20 cellular contexts compared by ENCODE assay signal in the genomic region with DNA sequence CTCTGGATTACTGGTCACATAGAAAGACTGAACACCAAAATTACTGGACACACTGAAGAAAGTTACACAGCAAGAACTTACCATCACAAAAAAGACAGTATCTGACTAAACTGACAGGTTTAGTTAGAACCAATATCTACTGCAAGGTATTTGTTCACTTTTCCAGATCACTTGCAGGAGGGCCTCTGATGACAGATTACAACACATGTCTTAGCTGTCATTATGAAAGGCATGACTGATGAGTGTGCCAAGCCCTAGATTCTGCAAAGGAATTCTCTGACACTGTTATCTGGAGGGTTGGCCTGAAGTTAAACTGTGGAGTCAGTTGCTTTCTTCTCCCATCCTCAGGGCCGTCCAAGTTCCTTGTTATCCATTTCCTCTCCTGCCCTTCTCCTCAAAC.
"Had no signal": no experiment of that assay in that cellular context is flagged by ENCODE, and none has a peak within 500 bp of the region (broad histone marks: within the 10 kb centered on the region; RNA-seq: fewer than 3 reads in every experiment).

No MANE protein-coding gene starts in this region.

- H3K4me3 ChIP-seq: colonic mucosa, gastrocnemius medialis, lower lobe of right lung, prostate gland, right atrium auricular region, stomach, thyroid gland had no signal

- H3K9me3 ChIP-seq: colonic mucosa, gastrocnemius medialis, lower lobe of right lung, prostate gland, right atrium auricular region, stomach, thyroid gland had no signal

- ATAC-seq: gastrocnemius medialis; left ventricle myocardium superior; lower lobe of right lung; sciatic nerve; stimulated activated effector memory CD8-positive, alpha-beta T cell treated with anti-CD3 and anti-CD28 coated beads, Interleukin-12 subunit alpha, Interleukin-12 subunit beta, amount 100 ng/mL, for 72 hours had no signal

- DNase-seq: colonic mucosa; dermis blood vessel endothelial cell; effector memory CD4-positive, alpha-beta T cell; erythroblast; foreskin fibroblast; gastrocnemius medialis; head of caudate nucleus; left ventricle myocardium superior; lower lobe of right lung; naive B cell; nucleus accumbens; stimulated activated CD4-positive, alpha-beta T cell treated with anti-CD3 and anti-CD28 coated beads, Interleukin-2, amount 100 ng/mL, for 24 hours; stimulated activated CD4-positive, alpha-beta T cell treated with anti-CD3 and anti-CD28 coated beads, Interleukin-4, amount 100 ng/mL, for 24 hours; stimulated activated naive CD4-positive, alpha-beta T cell treated with Interleukin-2 at 50 U/mL for 16 hours; stomach; thyroid gland had no signal

- H3K36me3 ChIP-seq: colonic mucosa, gastrocnemius medialis, lower lobe of right lung, prostate gland, right atrium auricular region, stomach, thyroid gland had no signal

- H3K4me1 ChIP-seq: colonic mucosa, gastrocnemius medialis, lower lobe of right lung, prostate gland, right atrium auricular region, stomach, thyroid gland had no signal

- H3K27ac ChIP-seq: colonic mucosa, gastrocnemius medialis, lower lobe of right lung, prostate gland, right atrium auricular region, stomach, thyroid gland had no signal

- H3K27me3 ChIP-seq: colonic mucosa, gastrocnemius medialis, right atrium auricular region, stomach, thyroid gland had no signal
